Comparison of ENCODE assay signal across 15 cellular contexts in the genomic region with DNA sequence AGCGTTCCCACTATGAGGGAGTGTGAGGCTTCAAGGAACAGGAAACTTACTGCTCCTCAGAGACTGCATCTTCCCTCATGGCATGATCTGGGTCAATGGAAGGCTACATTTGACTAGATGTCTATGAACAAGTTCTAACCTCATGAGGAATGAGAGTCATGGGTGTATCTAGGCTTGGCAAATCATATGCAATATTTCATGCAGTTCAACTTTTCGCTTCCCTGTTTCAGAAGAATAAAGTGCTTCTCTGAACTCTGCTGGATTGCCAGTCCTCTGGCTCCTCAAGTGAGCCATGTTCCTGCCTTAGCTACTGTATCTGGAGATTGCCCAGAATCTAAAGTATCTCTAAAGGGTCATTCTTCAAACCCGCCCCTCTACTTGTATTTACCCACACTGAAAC. TPM values are rescaled to one million over a fixed set of nuclear protein-coding genes. Genes with fewer than 3 reads are reported as not detected.
DNase-seq lines count a peak whose midpoint lies in the region; ATAC-seq, FAIRE-seq and TF ChIP-seq lines count a peak whose summit lies in the region.
"Had no signal": no experiment of that assay in that cellular context is flagged by ENCODE, and none has a peak within 500 bp of the region (broad histone marks: within the 10 kb centered on the region; RNA-seq: fewer than 3 reads in every experiment).

No MANE protein-coding gene starts in this region.

- H3K9me3 Mint-ChIP-seq in nephron = peaks cover 16% of the 10 kb centered on the region

- 0 out of 2 replicates have a peak, but pooled peaks cover 4% of the 10 kb centered on the region for H3K4me1 ChIP-seq in GM12878 (ENCODE audit: control insufficient read depth, insufficient read depth, low read length)
- no peaks in the 10 kb centered on the region; the same call in 1 of the 2 replicates for H3K4me1 ChIP-seq in BE2C
- peaks cover 32% of the 10 kb centered on the region for H3K4me1 ChIP-seq in PC-3 (ENCODE audit: insufficient read depth, low read length)

- no peak for FAIRE-seq in GM12878 (lab: Jason Lieb, UNC)

- H2AFZ ChIP-seq in GM12878 (ENCODE audit: control insufficient read depth, low read depth, low read length) = peak overlapping the region; percentile 58; the same call in 1 of the 2 replicates
- H2AFZ ChIP-seq in PC-3 (ENCODE audit: low read length) = no peak overlapping the region

- ATAC-seq in GM18511 (IDR thresholded peaks at IDR 0.05; ENCODE audit: unreplicated experiment) (peak; percentile 24), HG03432 (IDR thresholded peaks at IDR 0.05; ENCODE audit: unreplicated experiment) (peak; percentile 16), GM12878 (peak; percentile 71), HG03045 (IDR thresholded peaks at IDR 0.05; ENCODE audit: unreplicated experiment) (no peak), PC-3 (no peak)
- ATAC-seq: activated T-cell treated with anti-CD3 and anti-CD28 coated beads, Interleukin-2, amount 50 U/mL, for 72 hours had no signal

- no peak overlapping the region for H3K4me3 Mint-ChIP-seq in nephron
- H3K4me3 Mint-ChIP-seq: activated naive CD8-positive, alpha-beta T cell treated with anti-CD3 and anti-CD28 coated beads, Interleukin-2, amount 10 ng/mL, durations not matched to agents 7 days and 5 days; activated T-cell treated with anti-CD3 and anti-CD28 coated beads, Interleukin-2, amount 50 U/mL, for 72 hours had no signal

- WGBS in GM12878 (ENCODE audit: insufficient coverage, insufficient replicate concordance, low lambda C conversion rate, missing lambda C conversion rate) = 38% methylated on average over 3 of the region's 3 CpGs

- no peaks in the 10 kb centered on the region for H3F3A ChIP-seq in PC-3 (ENCODE audit: low read length, unreplicated experiment)

- in situ Hi-C loops in GM12878 (cut with MboI) = no loop called here

- no peak overlapping the region for H3K4me3 ChIP-seq in GM12878
- H3K4me3 ChIP-seq in BE2C (ENCODE audit: low read depth, low read length) = no peak overlapping the region
- no peak overlapping the region for H3K4me3 ChIP-seq in PC-3 (ENCODE audit: low read length)
- H3K4me3 ChIP-seq: cardiac muscle cell had no signal

- H3K4me1 Mint-ChIP-seq in nephron = peaks cover 7% of the 10 kb centered on the region
- H3K4me1 Mint-ChIP-seq: activated naive CD8-positive, alpha-beta T cell treated with anti-CD3 and anti-CD28 coated beads, Interleukin-2, amount 10 ng/mL, durations not matched to agents 7 days and 5 days had no signal

- DNase-seq in GM12878 (ENCODE audit: low read depth, low spot score) (no peak), BE2C (no peak), NCI-H748 (lab: John Stamatoyannopoulos, UW; ENCODE audit: unreplicated experiment) (no peak), PC-3 (no peak)
- DNase-seq: activated CD4-positive, alpha-beta T cell treated with anti-CD3 and anti-CD28 coated beads, Interleukin-2, amount 50 U/mL, for 4 hours; activated naive CD8-positive, alpha-beta T cell treated with anti-CD3 and anti-CD28 coated beads, Interleukin-2, amount 10 ng/mL, durations not matched to agents 7 days and 5 days; activated T-cell treated with anti-CD3 and anti-CD28 coated beads, Interleukin-2, amount 50 U/mL, for 72 hours; effector memory CD4-positive, alpha-beta T cell; MM.1S; NCI-H2081 treated with DMSO at 0.1 percent for 48 hours had no signal

- no peaks in the 10 kb centered on the region for H3K27me3 Mint-ChIP-seq in nephron (ENCODE audit: low read depth)
- H3K27me3 Mint-ChIP-seq: activated naive CD8-positive, alpha-beta T cell treated with anti-CD3 and anti-CD28 coated beads, Interleukin-2, amount 10 ng/mL, durations not matched to agents 7 days and 5 days had no signal

- RAD21 ChIA-PET in GM12878 (lab: Charles Lee; ENCODE audit: unreplicated experiment) = no interaction called here

- no peaks in the 10 kb centered on the region for H3K9me2 ChIP-seq in PC-3 (replicated peaks; ENCODE audit: low read length)

- no peak overlapping the region for H3K9ac ChIP-seq in GM12878 (ENCODE audit: control insufficient read depth, insufficient read depth, low read length)
- H3K9ac ChIP-seq in PC-3 (ENCODE audit: low read length) = no peak overlapping the region

- H3K4me2 ChIP-seq in GM12878 (ENCODE audit: control insufficient read depth, insufficient read depth) (no peak overlapping the region), PC-3 (ENCODE audit: low read length) (no peak overlapping the region)

- H3K9me3 ChIP-seq in GM12878 (replicated peaks; ENCODE audit: control insufficient read depth, insufficient read depth, low read length) (no peaks in the 10 kb centered on the region; the same call in 2 of the 3 replicates), BE2C (no peaks in the 10 kb centered on the region), PC-3 (ENCODE audit: low read length) (no peaks in the 10 kb centered on the region)

- TF ChIP-seq CTCF in GM12878 (IDR thresholded peaks at IDR 0.05 in 2 of 3, conservative IDR thresholded peaks at IDR 0.05 in 1 of 3; ENCODE audit: control insufficient read depth in 2 of 3, extremely low read depth in 1 of 3, insufficient read depth in 1 of 3, low read depth in 3 of 3, low read length in 3 of 3) = no peak
- no peak for TF ChIP-seq CTCF in nephron (IDR thresholded peaks at IDR 0.05; ENCODE audit: unreplicated experiment in 3 of 3)
- no peak for TF ChIP-seq CTCF in BE2C (IDR thresholded peaks at IDR 0.05; ENCODE audit: low read depth, low read length)
- no peak for TF ChIP-seq CTCF in PC-3 (conservative IDR thresholded peaks at IDR 0.05; ENCODE audit: low read depth, low read length)

- H4K20me1 ChIP-seq in GM12878 (ENCODE audit: control insufficient read depth, insufficient read depth) (no peaks in the 10 kb centered on the region), PC-3 (ENCODE audit: low read length) (no peaks in the 10 kb centered on the region)

- POLR2A ChIA-PET in GM12878 (lab: Charles Lee) (no interaction called here), PC-3 (lab: Charles Lee; ENCODE audit: unreplicated experiment) (no interaction called here)

- peak overlapping the region in 2 of 3 experiments; percentile 10 to 24 for H3K27ac Mint-ChIP-seq in nephron
- H3K27ac Mint-ChIP-seq: activated naive CD8-positive, alpha-beta T cell treated with anti-CD3 and anti-CD28 coated beads, Interleukin-2, amount 10 ng/mL, durations not matched to agents 7 days and 5 days; activated T-cell treated with anti-CD3 and anti-CD28 coated beads, Interleukin-2, amount 50 U/mL, for 72 hours had no signal

- H3K79me2 ChIP-seq in GM12878 (ENCODE audit: control insufficient read depth, insufficient read depth, low read length) (no peaks in the 10 kb centered on the region), PC-3 (ENCODE audit: low read length) (no peaks in the 10 kb centered on the region)

- TF ChIP-seq EP300 in GM12878 (IDR thresholded peaks at IDR 0.05; ENCODE audit: borderline replicate concordance in 1 of 2, control insufficient read depth in 1 of 2, low read depth in 2 of 2, low read length in 2 of 2) = no peak

- no peaks in the 10 kb centered on the region for H3K36me3 ChIP-seq in GM12878 (ENCODE audit: control insufficient read depth in 2 of 2, insufficient read depth in 2 of 2, low read length in 1 of 2)
- H3K36me3 ChIP-seq in BE2C = no peaks in the 10 kb centered on the region
- H3K36me3 ChIP-seq in PC-3 (ENCODE audit: low read depth, low read length) = no peaks in the 10 kb centered on the region
- H3K36me3 ChIP-seq: cardiac muscle cell had no signal

- SMC1A ChIA-PET in GM12878 (lab: Charles Lee; ENCODE audit: uncharacterized antibody, unreplicated experiment) = no interaction called here

- peaks cover 9% of the 10 kb centered on the region for H3K36me3 Mint-ChIP-seq in nephron (ENCODE audit: low read depth)
- H3K36me3 Mint-ChIP-seq: activated naive CD8-positive, alpha-beta T cell treated with anti-CD3 and anti-CD28 coated beads, Interleukin-2, amount 10 ng/mL, durations not matched to agents 7 days and 5 days had no signal

- H3K27ac ChIP-seq in GM12878 (ENCODE audit: control insufficient read depth, insufficient read depth) = no peak overlapping the region
- no peak overlapping the region for H3K27ac ChIP-seq in PC-3 (ENCODE audit: low read length)
- H3K27ac ChIP-seq: cardiac muscle cell had no signal

- intact Hi-C loops in GM12878 (cut with micrococcal nuclease; ENCODE audit: unreplicated experiment) (loop anchor here (10.0 kb wide), 1 partner anchor 126 kb away; no protein-coding TSS in a partner anchor), PC-3 (cut with micrococcal nuclease) (loop anchor here (5.0 kb wide), 1 partner anchor 773 kb away; no protein-coding TSS in a partner anchor)

- no TSS peak for BruUV-seq in GM12878 (replicated peaks; lab: Mats Ljungman, UMichigan)
- no TSS peak for BruUV-seq in PC-3 (replicated peaks; lab: Mats Ljungman, UMichigan)

- H3K27me3 ChIP-seq in GM12878 (replicated peaks in 1 of 2; ENCODE audit: control insufficient read depth in 2 of 2, insufficient read depth in 2 of 2, low read length in 1 of 2) = no peaks in the 10 kb centered on the region
- no peaks in the 10 kb centered on the region for H3K27me3 ChIP-seq in BE2C
- H3K27me3 ChIP-seq in PC-3 (ENCODE audit: low read length) = no peaks in the 10 kb centered on the region
- H3K27me3 ChIP-seq: cardiac muscle cell had no signal

- no peak for TF ChIP-seq POLR2A in GM12878 (IDR thresholded peaks at IDR 0.05; ENCODE audit: low read depth, low read length)

- CTCF ChIA-PET in GM12878 (lab: Yijun Ruan, JAX) (no interaction called here), PC-3 (lab: Charles Lee) (no interaction called here)

- no peak for TF ChIP-seq RAD21 in GM12878 (IDR thresholded peaks at IDR 0.05; ENCODE audit: insufficient read depth, low read depth, low read length)

TF ChIP-seq in GM12878, 131 proteins besides CTCF, POLR2A, EP300 and RAD21:
- TF ChIP-seq CHD4 (IDR thresholded peaks at IDR 0.05) = no peak
- no peak for TF ChIP-seq ZNF24 (IDR thresholded peaks at IDR 0.05)

RNA-seq across cellular contexts. Expression of gene SEMA3A, which starts 54.3 kb away (rescaled TPM):
- 3.9 and 4.4 TPM in 2 replicates for total RNA-seq in GM12878 (2013; cell fraction: nucleolus; rRNA removed)
- total RNA-seq in GM12878 (2014; rRNA removed) (0.27 and 0.45 TPM in 2 replicates), GM12878 (2014; rRNA removed; fragmentation: Illumina TruSeq; extraction: Trizol) (0.36 and 0.64 TPM in 2 replicates), GM12878 (2021) (0.08 and 0.32 TPM in 2 replicates), PC-3 (2014; rRNA removed) (13.7 and 16.9 TPM in 2 replicates)
- polyA plus RNA-seq in GM12878 (2011; ENCODE audit: low read depth) = not detected
- polyA plus RNA-seq in GM12878 (2011; rRNA removed) (3.3 TPM in 2 replicates), GM12878 (2014; fragmentation: Illumina TruSeq; extraction: Trizol) (0.31 and 1.2 TPM in 2 replicates), GM12878 (2014; fragmentation: Nextera tagmentation; extraction: Ambion mirVana) (under 1 TPM; 0.04 to 0.45 TPM), GM12878 (2014; rRNA removed) (0.16 and 0.17 TPM in 2 replicates), GM12878 (2016; fragmentation: Nextera tagmentation; extraction: Ambion mirVana) (under 1 TPM; 0.01 to 0.13 TPM)
- polyA plus RNA-seq in GM12878 (2011; cell fraction: cytosol; rRNA removed) = 1.4 and 1.8 TPM in 2 replicates
- 2.0 and 3.2 TPM in 2 replicates for polyA plus RNA-seq in GM12878 (2011; cell fraction: nucleus; rRNA removed)
- polyA plus RNA-seq in GM12878 (2012) = not detected in 2 replicates
- 9.5 and 13.5 TPM in 2 replicates for polyA minus RNA-seq in GM12878 (2011; rRNA and poly(A)+ RNA removed)
- 1.5 and 1.6 TPM in 2 replicates for polyA minus RNA-seq in GM12878 (2011; cell fraction: cytosol; rRNA and poly(A)+ RNA removed)
- 2.2 and 6.5 TPM in 2 replicates for polyA minus RNA-seq in GM12878 (2011; cell fraction: nucleus; rRNA and poly(A)+ RNA removed)
- polyA plus RNA-seq in BE2C (2012; ENCODE audit: insufficient read depth, insufficient read length, low read depth) = 51.7 TPM

Comparison
In these comparisons a context has a peak if more than half of its experiments do, and no peak if none do; other contexts are left out.
1. ATAC-seq: peak in GM18511 (single experiment), HG03432 (single experiment) and GM12878 (single experiment); none in HG03045 (single experiment) and PC-3 (single experiment).